ENCODE assay signal across 8 cellular contexts in the genomic region with DNA sequence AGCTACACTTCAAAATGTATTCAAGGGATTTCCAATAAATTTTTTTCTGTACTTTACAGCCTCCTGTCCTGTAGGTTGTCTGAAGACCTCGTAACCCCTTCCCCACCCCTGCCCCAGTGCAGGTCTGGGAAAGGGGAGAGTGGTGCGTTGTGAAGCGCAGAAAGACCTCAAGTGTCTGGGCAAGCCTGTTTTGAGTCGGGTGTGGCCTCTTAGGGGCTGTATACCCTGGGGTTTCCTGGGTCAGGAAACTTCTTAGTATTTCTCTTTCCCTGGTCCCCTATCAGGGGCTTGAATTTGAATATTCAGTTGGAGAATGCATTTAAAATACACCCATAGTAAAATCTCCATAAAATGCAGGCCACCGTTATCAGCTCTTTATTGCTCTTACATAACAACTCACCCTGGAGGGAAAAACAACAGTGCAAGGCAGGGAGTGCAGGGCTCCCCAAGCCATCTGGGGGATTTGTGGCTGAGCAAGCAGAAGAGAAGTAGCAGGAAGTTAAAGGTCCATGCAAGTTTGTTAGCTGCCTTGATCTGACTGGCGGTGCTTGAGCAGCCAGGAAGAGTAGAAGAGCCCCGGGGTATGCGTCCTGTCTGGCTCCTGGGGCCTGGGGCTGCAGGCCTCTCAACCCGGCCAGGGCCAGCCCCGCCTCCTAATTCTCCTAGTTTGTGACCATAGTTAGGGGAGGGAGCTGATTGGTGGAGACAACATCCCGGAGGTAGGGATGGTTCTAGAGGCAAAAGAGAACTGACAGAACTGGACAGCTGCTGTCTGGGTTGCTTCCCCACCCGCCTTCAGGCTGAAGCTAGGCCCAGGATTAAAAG. TPM values are rescaled to one million over a fixed set of nuclear protein-coding genes. Genes with fewer than 3 reads are reported as not detected.
DNase-seq lines count a peak whose midpoint lies in the region; ATAC-seq and TF ChIP-seq lines count a peak whose summit lies in the region.

No MANE protein-coding gene starts in this region.

- H3K27ac ChIP-seq in ACC112 (ENCODE audit: low read depth, low read length), result peak overlapping the region; percentile 52
- H3K27ac ChIP-seq in mammary epithelial cell (ENCODE audit: insufficient read depth, low read depth, low read length), result peak overlapping the region; percentile 57
- H3K27ac ChIP-seq in lower lobe of right lung, result peak overlapping the region; percentile 79
- H3K27ac ChIP-seq in upper lobe of right lung, result peak overlapping the region; percentile 84

- H3K4me1 ChIP-seq in ACC112 (ENCODE audit: control insufficient read depth, insufficient read depth, low read length, unreplicated experiment), result peaks cover 19% of the 10 kb centered on the region
- peaks cover 17% of the 10 kb centered on the region for H3K4me1 ChIP-seq in mammary epithelial cell (ENCODE audit: insufficient read depth, low read length)
- peaks cover 53% of the 10 kb centered on the region for H3K4me1 ChIP-seq in lower lobe of right lung
- peaks cover 34% of the 10 kb centered on the region for H3K4me1 ChIP-seq in upper lobe of right lung

- no peaks in the 10 kb centered on the region for H3K27me3 ChIP-seq in ACC112 (ENCODE audit: insufficient read depth, low read length)
- H3K27me3 ChIP-seq in mammary epithelial cell (ENCODE audit: insufficient read depth, low read length), result no peaks in the 10 kb centered on the region
- H3K27me3 ChIP-seq in lower lobe of right lung (ENCODE audit: low read depth), result no peaks in the 10 kb centered on the region
- no peaks in the 10 kb centered on the region for H3K27me3 ChIP-seq in upper lobe of right lung

- ATAC-seq in lower lobe of right lung (peak; percentile 22 to 38), upper lobe of right lung (peak; percentile 18), GM21825 (IDR thresholded peaks at IDR 0.05; ENCODE audit: unreplicated experiment) (no peak), GM18505 (IDR thresholded peaks at IDR 0.05; ENCODE audit: unreplicated experiment) (no peak), GM21367 (IDR thresholded peaks at IDR 0.05; ENCODE audit: unreplicated experiment) (no peak)

- H3K4me2 ChIP-seq in mammary epithelial cell (ENCODE audit: insufficient read depth, low read depth, low read length), result peak overlapping the region; percentile 5

- peak; percentile 82 for DNase-seq in NCI-H526 treated with DMSO at 0.1 percent for 48 hours (lab: John Stamatoyannopoulos, UW)
- DNase-seq in mammary epithelial cell, result no peak
- no peak for DNase-seq in lower lobe of right lung
- peak; percentile 64 for DNase-seq in upper lobe of right lung

- intact Hi-C loops in mammary epithelial cell (cut with micrococcal nuclease), result loop anchor here (1.0 kb wide), 1 partner anchor 13 kb away; no protein-coding TSS in a partner anchor
- intact Hi-C loops in lower lobe of right lung (cut with DNase I), result no loop called here
- intact Hi-C loops in upper lobe of right lung (cut with DNase I), result no loop called here

- dilution Hi-C loops in mammary epithelial cell (cut with HindIII; ENCODE audit: low sequenced_read_pairs), result loop anchor here (5.0 kb wide), 1 partner anchor 53 kb away; no protein-coding TSS in a partner anchor

- no peaks in the 10 kb centered on the region for H4K20me1 ChIP-seq in mammary epithelial cell (ENCODE audit: insufficient read depth, low read length)

- H3K36me3 ChIP-seq in ACC112 (ENCODE audit: insufficient read depth, low read length) (peaks cover 5% of the 10 kb centered on the region; the same call in 1 of the 2 replicates), mammary epithelial cell (ENCODE audit: insufficient read depth, low read length) (peaks cover 18% of the 10 kb centered on the region), lower lobe of right lung (peaks cover 76% of the 10 kb centered on the region), upper lobe of right lung (peaks cover 75% of the 10 kb centered on the region)

- in situ Hi-C loops in mammary epithelial cell (cut with MboI; ENCODE audit: low sequenced_read_pairs in 2 of 2), result no loop called here

- no peak overlapping the region for H2AFZ ChIP-seq in ACC112 (ENCODE audit: low read length, unreplicated experiment)
- peak overlapping the region; percentile 11 for H2AFZ ChIP-seq in mammary epithelial cell (ENCODE audit: low read depth, low read length)

- H3K9me3 ChIP-seq in mammary epithelial cell (replicated peaks; ENCODE audit: insufficient read depth, low read length) (no peaks in the 10 kb centered on the region), lower lobe of right lung (no peaks in the 10 kb centered on the region), upper lobe of right lung (no peaks in the 10 kb centered on the region)

- no peak overlapping the region for H3K4me3 ChIP-seq in ACC112 (ENCODE audit: low read depth, low read length)
- H3K4me3 ChIP-seq in mammary epithelial cell (replicated peaks in 1 of 3; ENCODE audit: insufficient read depth in 1 of 3, low read depth in 2 of 3, low read length in 3 of 3), result no peak overlapping the region
- H3K4me3 ChIP-seq in lower lobe of right lung, result no peak overlapping the region
- no peak overlapping the region for H3K4me3 ChIP-seq in upper lobe of right lung

- no peak for TF ChIP-seq CTCF in mammary epithelial cell (conservative IDR thresholded peaks at IDR 0.05 in 1 of 2, IDR thresholded peaks at IDR 0.05 in 1 of 2; ENCODE audit: extremely low read depth in 1 of 2, insufficient read depth in 1 of 2, low read depth in 1 of 2, low read length in 2 of 2)
- TF ChIP-seq CTCF in lower lobe of right lung (IDR thresholded peaks at IDR 0.05), result no peak
- no peak for TF ChIP-seq CTCF in upper lobe of right lung (IDR thresholded peaks at IDR 0.05)

- H3K79me2 ChIP-seq in ACC112 (ENCODE audit: control insufficient read depth, insufficient read depth, low read length, unreplicated experiment) (no peaks in the 10 kb centered on the region), mammary epithelial cell (ENCODE audit: insufficient read depth, low read length) (no peaks in the 10 kb centered on the region)

- TF ChIP-seq POLR2A in GM18505 (IDR thresholded peaks at IDR 0.05; ENCODE audit: borderline replicate concordance, extremely low read depth, insufficient read depth, insufficient read length), result no peak

- WGBS in mammary epithelial cell (ENCODE audit: low coverage, missing lambda C conversion rate), result 55% methylated on average over 11 of the region's 12 CpGs

- H3K9ac ChIP-seq in mammary epithelial cell (ENCODE audit: insufficient read depth, low read length), result no peak overlapping the region

- no TSS peak for BruUV-seq in mammary epithelial cell (replicated peaks; lab: Mats Ljungman, UMichigan)

- CTCF ChIA-PET in mammary epithelial cell (lab: Charles Lee; ENCODE audit: low non-redundant PET), result no interaction called here

RNA-seq across cellular contexts. Expression of gene ARHGAP1, which starts 25.7 kb away (rescaled TPM):
- 100 to 1,000 TPM in 1 of 2 donors, 10 to 100 TPM in 1; 57.2 to 123 TPM for total RNA-seq in mammary epithelial cell
- 25.5 TPM for polyA plus RNA-seq in mammary epithelial cell
- polyA minus RNA-seq in mammary epithelial cell, result 162 TPM
- 67.4 TPM for total RNA-seq in lower lobe of right lung
- 62.8 TPM for total RNA-seq in upper lobe of right lung

RNA-seq across cellular contexts. Expression of gene ZNF408, which starts 26.2 kb away (rescaled TPM):
- total RNA-seq in mammary epithelial cell (10 to 100 TPM; 12.6 to 15.2 TPM), lower lobe of right lung (8.6 TPM), upper lobe of right lung (9.3 TPM)
- 7.2 TPM for polyA plus RNA-seq in mammary epithelial cell
- 5.7 TPM for polyA minus RNA-seq in mammary epithelial cell

RNA-seq across cellular contexts. Expression of gene F2, which starts 44.3 kb away (rescaled TPM):
- total RNA-seq in mammary epithelial cell (not detected), lower lobe of right lung (not detected), upper lobe of right lung (not detected)
- 0.03 TPM for polyA plus RNA-seq in mammary epithelial cell
- not detected for polyA minus RNA-seq in mammary epithelial cell

RNA-seq across cellular contexts. Expression of gene ATG13, which starts 57.3 kb away (rescaled TPM):
- 10 to 100 TPM; 52.8 to 58.9 TPM for total RNA-seq in mammary epithelial cell
- 39.0 TPM for polyA plus RNA-seq in mammary epithelial cell
- polyA minus RNA-seq in mammary epithelial cell, result 234 TPM
- 54.4 TPM for total RNA-seq in lower lobe of right lung
- 61.1 TPM for total RNA-seq in upper lobe of right lung

RNA-seq across cellular contexts. Expression of gene HARBI1, which starts 57.6 kb away (rescaled TPM):
- total RNA-seq in mammary epithelial cell (1 to 10 TPM; 5.8 to 6.8 TPM), lower lobe of right lung (6.3 TPM), upper lobe of right lung (5.2 TPM)
- polyA plus RNA-seq in mammary epithelial cell, result 4.4 TPM
- polyA minus RNA-seq in mammary epithelial cell, result 7.1 TPM

Comparison
In these comparisons a context has a peak if more than half of its experiments do, and no peak if none do; other contexts are left out.
1. DNase-seq: peak in NCI-H526 treated with DMSO at 0.1 percent for 48 hours (single experiment) and upper lobe of right lung (single experiment); none in mammary epithelial cell (single experiment) and lower lobe of right lung (single experiment).
2. ATAC-seq: peak in lower lobe of right lung (2 of 2) and upper lobe of right lung (single experiment); none in GM21825 (single experiment), GM18505 (single experiment) and GM21367 (single experiment).
3. Peak in every context shown above with its lines, with median percentiles within 50 percentile points of each other: H3K27ac ChIP-seq.